Comparison of ENCODE assay signal across 1 cellular context in genomic region chr22:39513791-39514190, GRCh38.
A peak's percentile ranks its signal among the peaks of the same experiment; 100 is the strongest.
TF ChIP-seq lines count a peak whose summit lies in the region.

No MANE protein-coding gene starts in this region.

TF ChIP-seq in H1, 55 proteins besides CTCF, POLR2A, EP300 and RAD21:
- TF ChIP-seq POU5F1 (IDR thresholded peaks at IDR 0.05; ENCODE audit: low read depth, low read length) (no peak), EZH2 (IDR thresholded peaks at IDR 0.05; ENCODE audit: low read depth, low read length, severe bottlenecking) (peak; percentile 31)
